Comparison of ENCODE assay signal across 1 cellular context in genomic region chr22:30556388-30556787, GRCh38.
TF ChIP-seq lines count a peak whose summit lies in the region.

No MANE protein-coding gene starts in this region.

TF ChIP-seq in GM12878, 131 proteins besides CTCF, POLR2A, EP300 and RAD21:
- TF ChIP-seq, protein P1, sequence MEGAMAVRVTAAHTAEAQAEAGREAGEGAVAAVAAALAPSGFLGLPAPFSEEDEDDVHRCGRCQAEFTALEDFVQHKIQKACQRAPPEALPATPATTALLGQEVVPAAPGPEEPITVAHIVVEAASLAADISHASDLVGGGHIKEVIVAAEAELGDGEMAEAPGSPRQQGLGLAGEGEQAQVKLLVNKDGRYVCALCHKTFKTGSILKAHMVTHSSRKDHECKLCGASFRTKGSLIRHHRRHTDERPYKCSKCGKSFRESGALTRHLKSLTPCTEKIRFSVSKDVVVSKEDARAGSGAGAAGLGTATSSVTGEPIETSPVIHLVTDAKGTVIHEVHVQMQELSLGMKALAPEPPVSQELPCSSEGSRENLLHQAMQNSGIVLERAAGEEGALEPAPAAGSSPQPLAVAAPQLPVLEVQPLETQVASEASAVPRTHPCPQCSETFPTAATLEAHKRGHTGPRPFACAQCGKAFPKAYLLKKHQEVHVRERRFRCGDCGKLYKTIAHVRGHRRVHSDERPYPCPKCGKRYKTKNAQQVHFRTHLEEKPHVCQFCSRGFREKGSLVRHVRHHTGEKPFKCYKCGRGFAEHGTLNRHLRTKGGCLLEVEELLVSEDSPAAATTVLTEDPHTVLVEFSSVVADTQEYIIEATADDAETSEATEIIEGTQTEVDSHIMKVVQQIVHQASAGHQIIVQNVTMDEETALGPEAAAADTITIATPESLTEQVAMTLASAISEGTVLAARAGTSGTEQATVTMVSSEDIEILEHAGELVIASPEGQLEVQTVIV (IDR thresholded peaks at IDR 0.05; ENCODE audit: borderline replicate concordance, partially characterized antibody) = no peak
- TF ChIP-seq SREBF2 (IDR thresholded peaks at IDR 0.05; ENCODE audit: low read length) (no peak), YY1 (IDR thresholded peaks at IDR 0.05; ENCODE audit: low read depth, low read length) (no peak), RELA (IDR thresholded peaks at IDR 0.05; ENCODE audit: borderline replicate concordance, partially characterized antibody) (no peak), SIX5 (IDR thresholded peaks at IDR 0.05; ENCODE audit: low read depth, low read length, severe bottlenecking) (no peak), BHLHE40 (IDR thresholded peaks at IDR 0.05; ENCODE audit: borderline replicate concordance in 1 of 2, low read depth in 2 of 2, low read length in 1 of 2) (no peak), PML (IDR thresholded peaks at IDR 0.05; ENCODE audit: low read length) (no peak), TCF7 (IDR thresholded peaks at IDR 0.05; ENCODE audit: borderline replicate concordance) (no peak), EED (IDR thresholded peaks at IDR 0.05; ENCODE audit: low read depth) (no peak), ZNF274 (IDR thresholded peaks at IDR 0.05; ENCODE audit: insufficient read depth, insufficient read length) (no peak), CREM (IDR thresholded peaks at IDR 0.05; ENCODE audit: low read depth) (no peak), ZSCAN29 (IDR thresholded peaks at IDR 0.05) (no peak), PAX8 (IDR thresholded peaks at IDR 0.05) (no peak)
